Comparison of ENCODE assay signal across 14 cellular contexts in genomic region chr16:28874406-28874805, GRCh38. TPM values are rescaled to one million over a fixed set of nuclear protein-coding genes. Genes with fewer than 3 reads are reported as not detected.
A peak's percentile ranks its signal among the peaks of the same experiment; 100 is the strongest.
DNase-seq lines count a peak whose midpoint lies in the region; ATAC-seq and TF ChIP-seq lines count a peak whose summit lies in the region.
"Had no signal": no experiment of that assay in that cellular context is flagged by ENCODE, and none has a peak within 500 bp of the region (broad histone marks: within the 10 kb centered on the region; RNA-seq: fewer than 3 reads in every experiment).

No MANE protein-coding gene starts in this region.

- no peaks in the 10 kb centered on the region for H4K20me1 ChIP-seq in IMR-90 (ENCODE audit: insufficient read depth, low read length)

- H4K91ac ChIP-seq in IMR-90 (ENCODE audit: insufficient read depth, low read depth, low read length), result no peak overlapping the region

- POLR2A ChIA-PET in IMR-90 (lab: Charles Lee; ENCODE audit: unreplicated experiment), result no interaction called here

- in situ Hi-C loops in IMR-90 (cut with MboI; ENCODE audit: low sequenced_read_pairs), result no loop called here

- no peak overlapping the region for H2BK120ac ChIP-seq in IMR-90 (ENCODE audit: low read depth, low read length)

- no peak overlapping the region for H4K8ac ChIP-seq in IMR-90 (ENCODE audit: low read depth in 2 of 2, low read length in 2 of 2)

- TF ChIP-seq CTCF in IMR-90 (conservative IDR thresholded peaks at IDR 0.05; ENCODE audit: low read depth, low read length), result no peak
- TF ChIP-seq CTCF in WERI-Rb-1 (IDR thresholded peaks at IDR 0.05; ENCODE audit: low read depth, low read length), result no peak

- H2BK15ac ChIP-seq in IMR-90 (ENCODE audit: low read depth, low read length), result no peak overlapping the region

- TF ChIP-seq POLR2A in IMR-90 (IDR thresholded peaks at IDR 0.05; ENCODE audit: low read depth, low read length), result no peak

- H3K56ac ChIP-seq in IMR-90 (ENCODE audit: extremely low read depth, insufficient read depth, low read length), result no peak overlapping the region

- H3K27me3 ChIP-seq in IMR-90 (ENCODE audit: control insufficient read depth, insufficient read depth, low read length) (no peaks in the 10 kb centered on the region), WERI-Rb-1 (ENCODE audit: insufficient read depth, low read depth, severe bottlenecking) (no peaks in the 10 kb centered on the region), skeletal muscle tissue (ENCODE audit: control insufficient read depth in 3 of 3, insufficient read depth in 3 of 3, low read length in 3 of 3) (no peaks in the 10 kb centered on the region)

- H3K9me1 ChIP-seq in IMR-90 (ENCODE audit: insufficient read depth, low read length), result no peaks in the 10 kb centered on the region

- H2AK9ac ChIP-seq in IMR-90 (replicated peaks; ENCODE audit: low read depth, low read length, poor library complexity), result peak overlapping the region; percentile 65

- H3K9me3 ChIP-seq in IMR-90 (ENCODE audit: control insufficient read depth, insufficient read depth, low read length) (no peaks in the 10 kb centered on the region), WERI-Rb-1 (ENCODE audit: severe bottlenecking) (no peaks in the 10 kb centered on the region), skeletal muscle tissue (ENCODE audit: control insufficient read depth in 3 of 3, low read length in 3 of 3) (no peaks in the 10 kb centered on the region)
- H3K9me3 ChIP-seq: A549 had no signal

- H3K79me1 ChIP-seq in IMR-90 (ENCODE audit: low read depth in 1 of 2, low read length in 2 of 2), result peaks cover 9 to 25% of the 10 kb centered on the region in 2 experiments; a peak in 3 of 4 replicates

- H2BK5ac ChIP-seq in IMR-90 (ENCODE audit: low read depth, low read length, poor library complexity, severe bottlenecking), result no peak overlapping the region

- 93% methylated on average over 3 of the region's 6 CpGs; no CpG with 5 or more reads in 1 of the 2 experiments for WGBS in IMR-90 (ENCODE audit: extremely low coverage in 2 of 2, insufficient read length in 1 of 2), 2 experiments

- CTCF ChIA-PET in IMR-90 (lab: Yijun Ruan, JAX), result no interaction called here

- no peak overlapping the region for H3K4me2 ChIP-seq in IMR-90 (ENCODE audit: low read depth, low read length)
- H3K4me2 ChIP-seq: A549, KMS-11 had no signal

- H3K18ac ChIP-seq in IMR-90 (ENCODE audit: low read depth, low read length), result no peak overlapping the region

- H2AFZ ChIP-seq in IMR-90 (replicated peaks; ENCODE audit: low read length, poor library complexity), result no peak overlapping the region
- H2AFZ ChIP-seq: GM23248 had no signal

- intact Hi-C loops in IMR-90 (cut with micrococcal nuclease), result no loop called here

- H3K27ac ChIP-seq in IMR-90 (ENCODE audit: insufficient read depth, low read length) (no peak overlapping the region), WERI-Rb-1 (peak overlapping the region; percentile 95), skeletal muscle tissue (ENCODE audit: low read depth, low read length) (peak overlapping the region; percentile 96)
- H3K27ac ChIP-seq: A549, GM23248, KMS-11 had no signal

- H3K4me3 ChIP-seq in IMR-90 (ENCODE audit: insufficient read depth, low read depth, low read length) (no peak overlapping the region), WERI-Rb-1 (ENCODE audit: low read depth, low read length) (no peak overlapping the region), skeletal muscle tissue (ENCODE audit: low read length in 3 of 3) (no peak overlapping the region)
- H3K4me3 ChIP-seq: A549, GM23248 had no signal

- no peak overlapping the region for H3K23ac ChIP-seq in IMR-90 (ENCODE audit: low read depth, low read length)

- H3K9ac ChIP-seq in IMR-90 (ENCODE audit: low read depth, low read length) (no peak overlapping the region), skeletal muscle tissue (ENCODE audit: low read depth in 1 of 3, low read length in 3 of 3) (peak overlapping the region in 1 of 3 donors; percentile 33)
- H3K9ac ChIP-seq: GM23248, KMS-11 had no signal

- no peak for TF ChIP-seq RAD21 in IMR-90 (IDR thresholded peaks at IDR 0.05; ENCODE audit: low read length)

- no peak overlapping the region for H3K4ac ChIP-seq in IMR-90 (ENCODE audit: low read depth, low read length)

- BruUV-seq in IMR-90 (replicated peaks; lab: Mats Ljungman, UMichigan), result no TSS peak

- DNase-seq in IMR-90 (no peak), WERI-Rb-1 (no peak), GDM1 (lab: John Stamatoyannopoulos, UW) (no peak)
- DNase-seq: CD8-positive, alpha-beta T cell; DMS153; DMS79 treated with DMSO at 0.1 percent for 48 hours; EL; GM23248; H9 had no signal

- no peak overlapping the region for H2AK5ac ChIP-seq in IMR-90 (ENCODE audit: low read depth, low read length)

- peaks cover 42% of the 10 kb centered on the region for H3K36me3 ChIP-seq in IMR-90 (ENCODE audit: control insufficient read depth, insufficient read depth, low read length)
- peaks cover 37% of the 10 kb centered on the region for H3K36me3 ChIP-seq in WERI-Rb-1
- peaks cover 37 to 47% (median 42%) of the 10 kb centered on the region in 3 donors for H3K36me3 ChIP-seq in skeletal muscle tissue (ENCODE audit: control insufficient read depth in 3 of 3, insufficient read depth in 3 of 3, low read length in 3 of 3)

- H4K5ac ChIP-seq in IMR-90 (ENCODE audit: low read depth, low read length), result no peak overlapping the region

- no peak overlapping the region for H2BK20ac ChIP-seq in IMR-90 (ENCODE audit: low read depth, low read length)

- H3K14ac ChIP-seq in IMR-90 (replicated peaks; ENCODE audit: low read depth, low read length), result no peak overlapping the region

- H3K4me1 ChIP-seq in IMR-90 (ENCODE audit: control insufficient read depth, insufficient read depth, low read length) (0 out of 2 replicates have a peak, but pooled peaks cover 3% of the 10 kb centered on the region), skeletal muscle tissue (ENCODE audit: control insufficient read depth in 3 of 3, insufficient read depth in 3 of 3, low read length in 3 of 3) (peaks cover 30 to 51% (median 47%) of the 10 kb centered on the region in 3 donors)

- dilution Hi-C loops in IMR-90 (cut with HindIII; ENCODE audit: low sequenced_read_pairs, unreplicated experiment), result no loop called here

- no peak for ATAC-seq in IMR-90 (ENCODE audit: low read depth)
- ATAC-seq in GM18517 (IDR thresholded peaks at IDR 0.05; ENCODE audit: unreplicated experiment), result no peak

TF ChIP-seq in IMR-90, 13 proteins besides CTCF, POLR2A, EP300 and RAD21 (continues in another document):
- no peak for TF ChIP-seq SMC3 (IDR thresholded peaks at IDR 0.05; ENCODE audit: low read depth, low read length)
- no peak for TF ChIP-seq CHD1 (IDR thresholded peaks at IDR 0.05; ENCODE audit: low read depth, low read length)
- TF ChIP-seq RFX5 (IDR thresholded peaks at IDR 0.05; ENCODE audit: low read depth, low read length), result no peak
- TF ChIP-seq MAFK (IDR thresholded peaks at IDR 0.05; ENCODE audit: low read depth, low read length), result no peak
- no peak for TF ChIP-seq CEBPB (IDR thresholded peaks at IDR 0.05; ENCODE audit: low read depth, low read length)
- no peak for TF ChIP-seq RCOR1 (IDR thresholded peaks at IDR 0.05; ENCODE audit: insufficient replicate concordance, low read length)
- TF ChIP-seq FOS (IDR thresholded peaks at IDR 0.05; ENCODE audit: low read depth, low read length), result no peak
- TF ChIP-seq MXI1 (IDR thresholded peaks at IDR 0.05; ENCODE audit: borderline replicate concordance, low read depth, low read length), result no peak
- no peak for TF ChIP-seq ELK1 (IDR thresholded peaks at IDR 0.05; ENCODE audit: borderline replicate concordance, low read depth, low read length)
- TF ChIP-seq BHLHE40 (IDR thresholded peaks at IDR 0.05; ENCODE audit: low read depth, low read length), result no peak
- no peak for TF ChIP-seq MAZ (IDR thresholded peaks at IDR 0.05; ENCODE audit: borderline replicate concordance, low read depth, low read length)

RNA-seq across cellular contexts. Expression of gene ATP2A1, which starts 3.9 kb away (rescaled TPM):
- under 0.01 TPM in 1 of 2 replicates, not detected in the other for total RNA-seq in IMR-90 (2012; rRNA removed)
- polyA plus RNA-seq in IMR-90 (2012; rRNA removed), result 0.56 and 0.63 TPM in 2 replicates
- polyA plus RNA-seq in IMR-90 (2012; cell fraction: cytosol; rRNA removed), result 0.35 and 0.36 TPM in 2 replicates
- polyA plus RNA-seq in IMR-90 (2012; cell fraction: nucleus; rRNA removed; ENCODE audit: low replicate concordance), result 6.0 and 9.8 TPM in 2 replicates
- 502 TPM for total RNA-seq in skeletal muscle tissue
- polyA plus RNA-seq: CD14-positive monocyte had no signal

RNA-seq across cellular contexts. Expression of gene SH2B1, which starts 10.8 kb away (rescaled TPM):
- total RNA-seq in IMR-90 (2012; rRNA removed) (3.9 and 4.7 TPM in 2 replicates), skeletal muscle tissue (6.8 TPM)
- polyA plus RNA-seq in IMR-90 (2012; rRNA removed), result 38.6 and 39.9 TPM in 2 replicates
- polyA plus RNA-seq in IMR-90 (2012; cell fraction: cytosol; rRNA removed), result 21.8 and 35.0 TPM in 2 replicates
- polyA plus RNA-seq in IMR-90 (2012; cell fraction: nucleus; rRNA removed; ENCODE audit: low replicate concordance), result 206 and 313 TPM in 2 replicates

RNA-seq across cellular contexts. Expression of gene TUFM, which starts 28.3 kb away (rescaled TPM):
- total RNA-seq in IMR-90 (2012; rRNA removed) (80.3 and 88.0 TPM in 2 replicates), skeletal muscle tissue (67.8 TPM)
- 126 and 131 TPM in 2 replicates for polyA plus RNA-seq in IMR-90 (2012; rRNA removed)
- polyA plus RNA-seq in IMR-90 (2012; cell fraction: cytosol; rRNA removed), result 136 and 158 TPM in 2 replicates
- polyA plus RNA-seq in IMR-90 (2012; cell fraction: nucleus; rRNA removed; ENCODE audit: low replicate concordance), result 224 and 380 TPM in 2 replicates

RNA-seq across cellular contexts. Expression of gene RABEP2, which starts 50.6 kb away (rescaled TPM):
- 12.2 and 14.4 TPM in 2 replicates for total RNA-seq in IMR-90 (2012; rRNA removed)
- polyA plus RNA-seq in IMR-90 (2012; rRNA removed), result 20.0 and 21.9 TPM in 2 replicates
- 30.5 and 31.9 TPM in 2 replicates for polyA plus RNA-seq in IMR-90 (2012; cell fraction: cytosol; rRNA removed)
- 31.9 and 59.2 TPM in 2 replicates for polyA plus RNA-seq in IMR-90 (2012; cell fraction: nucleus; rRNA removed; ENCODE audit: low replicate concordance)
- total RNA-seq in skeletal muscle tissue, result 11.0 TPM

RNA-seq across cellular contexts. Expression of gene ATXN2L, which starts 51.6 kb away (rescaled TPM):
- total RNA-seq in IMR-90 (2012; rRNA removed) (10.3 and 12.9 TPM in 2 replicates), skeletal muscle tissue (9.9 TPM)
- 50.2 and 58.8 TPM in 2 replicates for polyA plus RNA-seq in IMR-90 (2012; rRNA removed)
- polyA plus RNA-seq in IMR-90 (2012; cell fraction: cytosol; rRNA removed), result 38.2 and 65.5 TPM in 2 replicates
- 162 and 355 TPM in 2 replicates for polyA plus RNA-seq in IMR-90 (2012; cell fraction: nucleus; rRNA removed; ENCODE audit: low replicate concordance)

Comparison
In these comparisons a context has a peak if more than half of its experiments do, and no peak if none do; other contexts are left out.
1. RNA of gene ATP2A1, which starts 3.9 kb away (total RNA-seq): 502 TPM in skeletal muscle tissue (single experiment); under 0.01 TPM in IMR-90; every median in the first group is over 100 times any median in the second.